ENCODE assay signal across 1 cellular context in genomic region chr17:57819867-57820266, GRCh38.
A peak's percentile ranks its signal among the peaks of the same experiment; 100 is the strongest.
TF ChIP-seq lines count a peak whose summit lies in the region.

No MANE protein-coding gene starts in this region.

TF ChIP-seq in HEK293, 187 proteins besides CTCF, POLR2A, EP300 and RAD21 (continued from another document):
- peak; percentile 52; the same call in 1 of the 2 replicates for TF ChIP-seq ZBTB44 (tag by site-specific recombination; IDR thresholded peaks at IDR 0.05)
TF ChIP-seq in HEK293: peak in this region for 1.
